Comparison of ENCODE assay signal across 26 cellular contexts in the genomic region with DNA sequence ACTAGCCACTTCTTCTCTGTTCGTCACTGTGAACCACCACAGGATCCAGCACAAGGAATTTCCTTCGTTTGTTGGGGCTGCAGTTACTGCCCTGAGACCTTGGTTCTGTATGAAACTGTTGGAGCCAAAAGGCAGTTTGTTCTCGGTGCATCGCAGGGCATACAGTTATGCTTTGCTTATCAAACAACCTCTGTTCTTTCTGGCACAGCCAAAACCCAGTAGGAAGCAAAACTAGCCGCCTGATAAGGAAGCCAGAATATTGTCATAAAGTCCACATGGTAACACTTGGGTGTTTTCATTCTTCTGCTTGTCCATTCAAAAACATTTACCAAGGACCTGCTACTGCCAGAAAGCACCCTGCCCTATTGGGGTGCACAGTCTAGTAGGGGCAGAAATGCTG.
"Had no signal": no experiment of that assay in that cellular context is flagged by ENCODE, and none has a peak within 500 bp of the region (broad histone marks: within the 10 kb centered on the region; RNA-seq: fewer than 3 reads in every experiment).

No MANE protein-coding gene starts in this region.

- ATAC-seq: activated CD4-positive, CD25-positive, alpha-beta regulatory T cell treated with anti-CD3 and anti-CD28 coated beads, Interleukin-2, amount 50 U/mL, for 24 hours; activated CD8-positive, alpha-beta T cell treated with anti-CD3 and anti-CD28 coated beads for 36 hours; activated T-cell treated with anti-CD3 and anti-CD28 coated beads, Interleukin-2, amount 50 U/mL, for 72 hours; K562 had no signal

- H3K4me3 Mint-ChIP-seq: activated CD8-positive, alpha-beta T cell treated with anti-CD3 and anti-CD28 coated beads for 36 hours; activated naive CD8-positive, alpha-beta T cell treated with anti-CD3 and anti-CD28 coated beads, Interleukin-2, amount 10 ng/mL, durations not matched to agents 7 days and 5 days; activated T-cell treated with anti-CD3 and anti-CD28 coated beads, Interleukin-2, amount 50 U/mL, for 72 hours; T-helper 1 cell treated with Interleukin-12 subunit alpha and Interleukin-12 subunit beta and Interleukin-4 antibody, amounts not matched to agents 30 μg/mL and 1 μg/mL, for 36 hours had no signal

- DNase-seq: activated CD4-positive, alpha-beta T cell treated with anti-CD3 and anti-CD28 coated beads for 4 hours; activated CD8-positive, alpha-beta memory T cell treated with anti-CD3 and anti-CD28 coated beads, Interleukin-2, amount 50 U/mL, for 4 hours; activated CD8-positive, alpha-beta T cell treated with anti-CD3 and anti-CD28 coated beads for 36 hours; activated gamma-delta T cell treated with Interleukin-2 at 50 U/mL for 16 hours; activated naive CD4-positive, alpha-beta T cell treated with anti-CD3 and anti-CD28 coated beads, Interleukin-2, amount 50 U/mL, for 16 hours; activated naive CD8-positive, alpha-beta T cell treated with anti-CD3 and anti-CD28 coated beads, Interleukin-2, amount 10 ng/mL, durations not matched to agents 7 days and 5 days; activated T-cell treated with anti-CD3 and anti-CD28 coated beads, Interleukin-2, amount 50 U/mL, for 72 hours; adrenal gland; anterior cingulate cortex; Karpas-422; MM.1S; NCI-H1105 treated with DMSO at 0.1 percent for 48 hours; NCI-H1436 treated with DMSO at 0.1 percent for 48 hours; NCI-H187; NCI-H2081; NCI-H510A treated with DMSO at 0.1 percent for 48 hours; NCI-H69; NK-92 treated with Interleukin-12 subunit alpha and Interleukin-12 subunit beta, amount 100 ng/mL, for 24 hours; Peyer's patch; SHP77 treated with DMSO at 0.1 percent for 48 hours had no signal

- H3K4me1 ChIP-seq: adrenal gland, breast epithelium had no signal

- H3K9me3 Mint-ChIP-seq: activated CD8-positive, alpha-beta T cell treated with anti-CD3 and anti-CD28 coated beads for 36 hours; activated naive CD8-positive, alpha-beta T cell treated with anti-CD3 and anti-CD28 coated beads, Interleukin-2, amount 10 ng/mL, durations not matched to agents 7 days and 5 days; activated T-cell treated with anti-CD3 and anti-CD28 coated beads, Interleukin-2, amount 50 U/mL, for 72 hours; activated T-helper 2 cell treated with anti-CD3 and anti-CD28 coated beads, Interferon-gamma antibody, Interleukin-2, Interleukin-4, amounts not matched to agents 10 μg/mL and 5 μg/mL and 100 μg/mL, durations not matched to agents 14 hours and 24 hours and 36 hours; T-helper 1 cell treated with Interleukin-12 subunit alpha and Interleukin-12 subunit beta and Interleukin-4 antibody, amounts not matched to agents 30 μg/mL and 1 μg/mL, for 36 hours had no signal

- H3K27me3 ChIP-seq: Peyer's patch had no signal

- H3K9me3 ChIP-seq: adrenal gland, breast epithelium, Peyer's patch had no signal

- H3K36me3 Mint-ChIP-seq: activated naive CD8-positive, alpha-beta T cell treated with anti-CD3 and anti-CD28 coated beads, Interleukin-2, amount 10 ng/mL, durations not matched to agents 7 days and 5 days had no signal

- H3K4me3 ChIP-seq: adrenal gland, breast epithelium, K562, Peyer's patch had no signal

- H3K27ac Mint-ChIP-seq: activated CD8-positive, alpha-beta T cell treated with anti-CD3 and anti-CD28 coated beads for 36 hours; activated naive CD8-positive, alpha-beta T cell treated with anti-CD3 and anti-CD28 coated beads, Interleukin-2, amount 10 ng/mL, durations not matched to agents 7 days and 5 days; activated T-cell treated with anti-CD3 and anti-CD28 coated beads, Interleukin-2, amount 50 U/mL, for 72 hours; activated T-helper 2 cell treated with anti-CD3 and anti-CD28 coated beads, Interferon-gamma antibody, Interleukin-2, Interleukin-4, amounts not matched to agents 10 μg/mL and 5 μg/mL and 100 μg/mL, durations not matched to agents 14 hours and 24 hours and 36 hours; T-helper 1 cell treated with Interleukin-12 subunit alpha and Interleukin-12 subunit beta and Interleukin-4 antibody, amounts not matched to agents 30 μg/mL and 1 μg/mL, for 36 hours had no signal

- H3K27ac ChIP-seq: adrenal gland, breast epithelium, Peyer's patch, RWPE1 had no signal

- H3K36me3 ChIP-seq: adrenal gland, breast epithelium, Peyer's patch had no signal
